ENCODE assay signal across 8 cellular contexts in the genomic region with DNA sequence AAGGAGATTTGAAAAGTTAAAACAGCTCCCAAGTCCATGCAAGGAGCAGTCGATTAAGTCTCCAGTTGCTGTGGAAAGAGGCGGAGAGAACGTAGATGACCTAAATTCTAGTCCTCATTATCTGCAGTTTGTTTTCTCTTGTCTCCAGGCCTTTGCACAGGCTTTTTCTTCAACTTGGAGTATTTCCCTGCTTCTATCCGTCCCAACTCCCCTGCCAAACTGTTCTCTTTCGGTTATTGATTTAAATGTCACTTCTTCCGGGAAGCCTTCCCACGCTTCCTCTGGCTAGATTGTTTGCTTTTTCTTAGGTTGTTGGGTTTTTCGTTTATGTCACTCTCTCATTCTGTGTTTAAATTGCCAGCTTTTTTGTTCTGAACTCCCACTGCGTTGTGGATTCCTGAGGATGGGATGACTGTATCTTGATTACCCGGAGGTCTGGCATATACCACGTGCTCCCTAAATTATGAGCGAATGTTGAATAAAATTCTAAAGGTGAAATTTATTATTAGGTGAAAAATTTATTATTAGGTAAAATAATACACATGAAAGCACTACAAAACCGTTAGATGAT. TPM values are rescaled to one million over a fixed set of nuclear protein-coding genes. Genes with fewer than 3 reads are reported as not detected.
A peak's percentile ranks its signal among the peaks of the same experiment; 100 is the strongest.
DNase-seq lines count a peak whose midpoint lies in the region; ATAC-seq and TF ChIP-seq lines count a peak whose summit lies in the region.

No MANE protein-coding gene starts in this region.

- H3K4me3 Mint-ChIP-seq in HFFc6 = peak overlapping the region; percentile 94
- peak overlapping the region; percentile 95 for H3K4me3 Mint-ChIP-seq in dendritic cell treated with granulocyte-macrophage colony-stimulating factor and Interleukin-4, amounts not matched to agents 40 ng/mL and 50 ng/mL, for 4 days

- H3K9me3 ChIP-seq in mucosa of rectum (ENCODE audit: control insufficient read depth in 2 of 2, low read length in 2 of 2) (no peaks in the 10 kb centered on the region), aorta (ENCODE audit: control insufficient read depth, low read length) (no peaks in the 10 kb centered on the region)

- 1% methylated on average over 13 of the region's 13 CpGs for WGBS in aorta, 2 donors

- H3K4me3 ChIP-seq in mucosa of rectum (ENCODE audit: low read length in 2 of 2) (peak overlapping the region; percentile 95 to 100), aorta (ENCODE audit: low read length in 2 of 2) (peak overlapping the region; percentile 70 to 95)

- H3K36me3 ChIP-seq in mucosa of rectum (ENCODE audit: control insufficient read depth in 2 of 2, insufficient read depth in 2 of 2, low read length in 2 of 2) (peaks cover 2 to 5% of the 10 kb centered on the region in 2 donors), aorta (ENCODE audit: control insufficient read depth in 1 of 2, insufficient read depth in 2 of 2, low read length in 1 of 2) (no peaks in the 10 kb centered on the region)

- peak overlapping the region; percentile 76 to 91 for H3K27ac ChIP-seq in mucosa of rectum (ENCODE audit: low read depth in 2 of 2, low read length in 2 of 2)
- H3K27ac ChIP-seq in aorta (ENCODE audit: low read depth in 1 of 2, low read length in 2 of 2) = peak overlapping the region in 1 of 2 donors; percentile 72

- H3K9me3 Mint-ChIP-seq in HFFc6 = no peaks in the 10 kb centered on the region
- no peaks in the 10 kb centered on the region for H3K9me3 Mint-ChIP-seq in dendritic cell treated with granulocyte-macrophage colony-stimulating factor and Interleukin-4, amounts not matched to agents 40 ng/mL and 50 ng/mL, for 4 days

- H3K9ac ChIP-seq in mucosa of rectum (ENCODE audit: low read depth in 1 of 2, low read length in 2 of 2) = peak overlapping the region; percentile 72 to 79

- H3K27me3 Mint-ChIP-seq in HFFc6 (ENCODE audit: insufficient read depth) = peaks cover 3% of the 10 kb centered on the region
- peaks cover 2% of the 10 kb centered on the region for H3K27me3 Mint-ChIP-seq in dendritic cell treated with granulocyte-macrophage colony-stimulating factor and Interleukin-4, amounts not matched to agents 40 ng/mL and 50 ng/mL, for 4 days

- in situ Hi-C loops in GM13976 (cut with MboI; ENCODE audit: low sequenced_read_pairs, unreplicated experiment) = no loop called here

- DNase-seq in HFFc6 (no peak), RKO (ENCODE audit: low spot score) (peak; percentile 35), aorta (no peak), GM13976 (ENCODE audit: low spot score) (no peak)

- H3K27me3 ChIP-seq in mucosa of rectum (ENCODE audit: control insufficient read depth in 2 of 2, insufficient read depth in 2 of 2, low read length in 2 of 2) (no peaks in the 10 kb centered on the region), aorta (ENCODE audit: control insufficient read depth in 1 of 2, insufficient read depth in 2 of 2, low read length in 1 of 2) (no peaks in the 10 kb centered on the region)

- intact Hi-C loops in dendritic cell treated with granulocyte-macrophage colony-stimulating factor and Interleukin-4, amounts not matched to agents 40 ng/mL and 50 ng/mL, for 4 days (cut with micrococcal nuclease) = loop anchor here (1.0 to 10.0 kb wide), 3 partner anchors 18 to 676 kb away; a partner anchor contains a TSS
- intact Hi-C loops in aorta (cut with DNase I) = loop anchor here in 1 of 2 donors (1.0 to 2.0 kb wide), 2 partner anchors 18 to 35 kb away; a partner anchor contains a TSS

- H3K36me3 Mint-ChIP-seq in HFFc6 (ENCODE audit: low read depth) = no peaks in the 10 kb centered on the region
- peaks cover 34% of the 10 kb centered on the region for H3K36me3 Mint-ChIP-seq in dendritic cell treated with granulocyte-macrophage colony-stimulating factor and Interleukin-4, amounts not matched to agents 40 ng/mL and 50 ng/mL, for 4 days (ENCODE audit: low read depth)

- peaks cover 3 to 4% of the 10 kb centered on the region in 2 donors for H3K4me1 ChIP-seq in mucosa of rectum (ENCODE audit: control insufficient read depth in 2 of 2, insufficient read depth in 2 of 2, low read length in 2 of 2)
- H3K4me1 ChIP-seq in aorta (ENCODE audit: control insufficient read depth in 1 of 2, insufficient read depth in 2 of 2, low read length in 2 of 2) = peaks cover 0 to 8% of the 10 kb centered on the region in 2 donors

- TF ChIP-seq POLR2A in GM18505 (IDR thresholded peaks at IDR 0.05; ENCODE audit: borderline replicate concordance, extremely low read depth, insufficient read depth, insufficient read length) = no peak

- H3K4me1 Mint-ChIP-seq in HFFc6 (ENCODE audit: low read depth) = peaks cover 22% of the 10 kb centered on the region
- H3K4me1 Mint-ChIP-seq in dendritic cell treated with granulocyte-macrophage colony-stimulating factor and Interleukin-4, amounts not matched to agents 40 ng/mL and 50 ng/mL, for 4 days (ENCODE audit: low read depth) = peaks cover 21% of the 10 kb centered on the region

- ATAC-seq in GM18505 (IDR thresholded peaks at IDR 0.05; ENCODE audit: unreplicated experiment) (peak; percentile 5), aorta (ENCODE audit: low FRiP score) (peak; percentile 37), HG02970 (IDR thresholded peaks at IDR 0.05; ENCODE audit: low FRiP score, unreplicated experiment) (no peak)

- peak overlapping the region; percentile 79 for H3K27ac Mint-ChIP-seq in HFFc6
- H3K27ac Mint-ChIP-seq in dendritic cell treated with granulocyte-macrophage colony-stimulating factor and Interleukin-4, amounts not matched to agents 40 ng/mL and 50 ng/mL, for 4 days = peak overlapping the region; percentile 93

- TF ChIP-seq CTCF in HFFc6 (IDR thresholded peaks at IDR 0.05) (no peak), GM13976 (IDR thresholded peaks at IDR 0.05; ENCODE audit: borderline replicate concordance, control extremely low read depth, extremely low read depth, insufficient read depth, missing control alignments) (no peak)

RNA-seq across cellular contexts. Expression of a gene that starts 0.5 kb away (rescaled TPM):
- total RNA-seq in HFFc6 (2021; fragmentation: NEBNext Ultra II Directional; extraction: Animal tissue kit (Norgen Biotek cat#: 25700)) = 10 to 100 TPM; 44.0 to 50.5 (median 46.6) TPM
- total RNA-seq in aorta = 10 to 100 TPM; 39.7 to 40.5 TPM
- polyA plus RNA-seq in aorta = 100 to 1,000 TPM in 1 of 2 donors, 10 to 100 TPM in 1; 63.3 to 116 TPM

RNA-seq across cellular contexts. Expression of a gene that starts 1.7 kb away (rescaled TPM):
- under 1 TPM in 5 of 6 experiments, not detected in 1; 0.39 to 1.00 (median 0.80) TPM for total RNA-seq in HFFc6 (2021; fragmentation: NEBNext Ultra II Directional; extraction: Animal tissue kit (Norgen Biotek cat#: 25700))
- total RNA-seq in aorta = 10 to 100 TPM; 19.4 to 23.3 TPM
- 1 to 10 TPM; 1.3 to 2.4 TPM for polyA plus RNA-seq in aorta

RNA-seq across cellular contexts. Expression of a gene that starts 18.9 kb away (rescaled TPM):
- 10 to 100 TPM; 32.0 to 52.4 (median 48.2) TPM for total RNA-seq in HFFc6 (2021; fragmentation: NEBNext Ultra II Directional; extraction: Animal tissue kit (Norgen Biotek cat#: 25700))
- 10 to 100 TPM; 19.9 to 23.9 TPM for total RNA-seq in aorta
- polyA plus RNA-seq in aorta = 10 to 100 TPM; 45.8 to 58.4 TPM

RNA-seq across cellular contexts. Expression of a gene that starts 36.1 kb away (rescaled TPM):
- total RNA-seq in HFFc6 (2021; fragmentation: NEBNext Ultra II Directional; extraction: Animal tissue kit (Norgen Biotek cat#: 25700)) = 10 to 100 TPM; 16.1 to 18.9 (median 18.5) TPM
- 10 to 100 TPM; 44.5 to 59.1 TPM for total RNA-seq in aorta
- polyA plus RNA-seq in aorta = 10 to 100 TPM; 19.5 to 69.2 TPM

RNA-seq across cellular contexts. Expression of a gene that starts 57.1 kb away (rescaled TPM):
- total RNA-seq in HFFc6 (2021; fragmentation: NEBNext Ultra II Directional; extraction: Animal tissue kit (Norgen Biotek cat#: 25700)) = 1 to 10 TPM; 1.7 to 3.5 (median 2.8) TPM
- total RNA-seq in aorta = 1 to 10 TPM; 1.1 to 1.9 TPM
- polyA plus RNA-seq in aorta = 1 to 10 TPM; 1.6 TPM

Comparison
In these comparisons a context has a peak if more than half of its experiments do, and no peak if none do; other contexts are left out.
1. RNA of a gene that starts 1.7 kb away (total RNA-seq): 19.4 to 23.3 TPM in aorta; 0.39 to 1.00 TPM in HFFc6; every median in the first group is over 10 times any median in the second.